Comparison of ENCODE assay signal across 9 cellular contexts in genomic region chrX:2697306-2697705, GRCh38. TPM values are rescaled to one million over a fixed set of nuclear protein-coding genes. Genes with fewer than 3 reads are reported as not detected.
DNase-seq lines count a peak whose midpoint lies in the region; ATAC-seq lines count a peak whose summit lies in the region.
"Had no signal": no experiment of that assay in that cellular context is flagged by ENCODE, and none has a peak within 500 bp of the region (broad histone marks: within the 10 kb centered on the region; RNA-seq: fewer than 3 reads in every experiment).

No MANE protein-coding gene starts in this region.

- H3K27me3 ChIP-seq in duodenal mucosa (ENCODE audit: control insufficient read depth in 1 of 2, insufficient read depth in 2 of 2, low read length in 2 of 2) (no peaks in the 10 kb centered on the region), skeletal muscle satellite cell (ENCODE audit: control insufficient read depth, insufficient read depth, low read length) (no peaks in the 10 kb centered on the region)

- H3K27ac ChIP-seq in duodenal mucosa (ENCODE audit: low read depth, low read length): no peak overlapping the region

- H3K36me3 ChIP-seq in duodenal mucosa (ENCODE audit: control insufficient read depth in 1 of 2, insufficient read depth in 2 of 2, low read length in 2 of 2) (peaks cover 6 to 14% of the 10 kb centered on the region in 2 donors), skeletal muscle satellite cell (ENCODE audit: insufficient read depth, low read length) (peaks cover 15% of the 10 kb centered on the region)

- DNase-seq in HT1080 (ENCODE audit: low read depth): peak; percentile 50
- DNase-seq in cerebellar cortex (ENCODE audit: low spot score): no peak
- DNase-seq in DMS114 treated with DMSO at 0.1 percent for 48 hours (lab: John Stamatoyannopoulos, UW; ENCODE audit: unreplicated experiment): no peak
- DNase-seq in T-helper 9 cell: no peak
- DNase-seq: glutamatergic neuron, Kasumi-1 had no signal

- H3K9me3 ChIP-seq in duodenal mucosa (ENCODE audit: control insufficient read depth in 1 of 2, low read length in 2 of 2): no peaks in the 10 kb centered on the region
- no peaks in the 10 kb centered on the region for H3K9me3 ChIP-seq in skeletal muscle satellite cell (replicated peaks; ENCODE audit: low read length)

- H3K9ac ChIP-seq in duodenal mucosa (ENCODE audit: low read depth in 1 of 2, low read length in 2 of 2): no peak overlapping the region
- peak overlapping the region; percentile 29 for H3K9ac ChIP-seq in skeletal muscle satellite cell (ENCODE audit: low read depth, low read length)

- peak; percentile 2 for ATAC-seq in GM19452 (IDR thresholded peaks at IDR 0.05; ENCODE audit: unreplicated experiment)

- peak overlapping the region; percentile 72 for H3K4me2 ChIP-seq in skeletal muscle satellite cell (ENCODE audit: low read length)

- H3K4me3 ChIP-seq in duodenal mucosa (ENCODE audit: low read depth in 1 of 2, low read length in 2 of 2) (peak overlapping the region; percentile 11 to 19), skeletal muscle satellite cell (ENCODE audit: low read length) (peak overlapping the region; percentile 36)

- H3K4me1 ChIP-seq in duodenal mucosa (ENCODE audit: control insufficient read depth in 1 of 2, insufficient read depth in 2 of 2, low read length in 2 of 2): peaks cover 31 to 35% of the 10 kb centered on the region in 2 donors
- H3K4me1 ChIP-seq in skeletal muscle satellite cell (ENCODE audit: control insufficient read depth, insufficient read depth, low read length): peaks cover 46% of the 10 kb centered on the region

RNA-seq across cellular contexts. Expression of gene CD99, which starts 6.2 kb away (rescaled TPM):
- 223 and 276 TPM in 2 replicates for total RNA-seq in HT1080 (2014; rRNA removed; shearing (Covaris generic))
- polyA plus RNA-seq in HT1080 (2015; cell fraction: cytosol; rRNA removed): 434 and 451 TPM in 2 replicates
- 155 and 175 TPM in 2 replicates for polyA plus RNA-seq in HT1080 (2015; cell fraction: nucleus; rRNA removed)
- total RNA-seq in skeletal muscle satellite cell (2012; rRNA removed): 189 and 310 TPM in 2 replicates

RNA-seq across cellular contexts. Expression of gene XG, which starts 54.5 kb away (rescaled TPM):
- total RNA-seq in HT1080 (2014; rRNA removed; shearing (Covaris generic)): not detected in 2 replicates
- 0.08 TPM in 1 of 2 replicates, not detected in the other for polyA plus RNA-seq in HT1080 (2015; cell fraction: cytosol; rRNA removed)
- polyA plus RNA-seq in HT1080 (2015; cell fraction: nucleus; rRNA removed): not detected in 2 replicates
- total RNA-seq in skeletal muscle satellite cell (2012; rRNA removed): 9.4 and 11.2 TPM in 2 replicates
